ENCODE assay signal across 25 cellular contexts in genomic region chr22:45834241-45834640, GRCh38.
"Had no signal": no experiment of that assay in that cellular context is flagged by ENCODE, and none has a peak within 500 bp of the region (broad histone marks: within the 10 kb centered on the region; RNA-seq: fewer than 3 reads in every experiment).

No MANE protein-coding gene starts in this region.

- H3K9me3 Mint-ChIP-seq: activated CD4-positive, alpha-beta T cell treated with anti-CD3 and anti-CD28 coated beads, Interleukin-2, amount 10 ng/mL, durations not matched to agents 7 days and 5 days; activated CD8-positive, alpha-beta T cell treated with anti-CD3 and anti-CD28 coated beads for 36 hours; activated naive CD8-positive, alpha-beta T cell treated with anti-CD3 and anti-CD28 coated beads, Interleukin-2, amount 50 U/mL, for 24 hours; activated T-helper 1 cell treated with anti-CD3 and anti-CD28 coated beads, Interleukin-12 subunit alpha, Interleukin-12 subunit beta, Interleukin-2, Interleukin-4 antibody, amounts not matched to agents 30 ng/mL and 10 ng/mL and 1 ng/mL, durations not matched to agents 14 hours and 24 hours and 36 hours; endodermal cell; natural killer cell had no signal

- H3K27ac Mint-ChIP-seq: activated CD4-positive, alpha-beta T cell treated with anti-CD3 and anti-CD28 coated beads, Interleukin-2, amount 10 ng/mL, durations not matched to agents 7 days and 5 days; activated CD8-positive, alpha-beta memory T cell treated with anti-CD3 and anti-CD28 coated beads, Interleukin-2, amount 10 ng/mL, durations not matched to agents 7 days and 5 days; activated CD8-positive, alpha-beta T cell treated with anti-CD3 and anti-CD28 coated beads for 36 hours; activated naive CD8-positive, alpha-beta T cell treated with anti-CD3 and anti-CD28 coated beads, Interleukin-2, amount 50 U/mL, for 24 hours; activated T-helper 1 cell treated with anti-CD3 and anti-CD28 coated beads, Interleukin-12 subunit alpha, Interleukin-12 subunit beta, Interleukin-2, Interleukin-4 antibody, amounts not matched to agents 30 ng/mL and 10 ng/mL and 1 ng/mL, durations not matched to agents 14 hours and 24 hours and 36 hours; endodermal cell; natural killer cell; type B pancreatic cell had no signal

- ATAC-seq: activated CD4-positive, CD25-positive, alpha-beta regulatory T cell treated with anti-CD3 and anti-CD28 coated beads, Interleukin-2, amount 50 U/mL, for 24 hours; activated CD8-positive, alpha-beta memory T cell treated with anti-CD3 and anti-CD28 coated beads, Interleukin-2, amount 10 ng/mL, durations not matched to agents 7 days and 5 days; activated CD8-positive, alpha-beta T cell treated with anti-CD3 and anti-CD28 coated beads for 36 hours; activated naive CD8-positive, alpha-beta T cell treated with anti-CD3 and anti-CD28 coated beads, Interleukin-2, amount 50 U/mL, for 24 hours; heart left ventricle; left lobe of liver; natural killer cell; right cardiac atrium had no signal

- H3K9me3 ChIP-seq: neutrophil, ovary, thoracic aorta, vagina had no signal

- H3K4me3 Mint-ChIP-seq: activated CD4-positive, alpha-beta T cell treated with anti-CD3 and anti-CD28 coated beads, Interleukin-2, amount 10 ng/mL, durations not matched to agents 7 days and 5 days; activated CD8-positive, alpha-beta memory T cell treated with anti-CD3 and anti-CD28 coated beads, Interleukin-2, amount 10 ng/mL, durations not matched to agents 7 days and 5 days; activated CD8-positive, alpha-beta T cell treated with anti-CD3 and anti-CD28 coated beads for 36 hours; activated naive CD8-positive, alpha-beta T cell treated with anti-CD3 and anti-CD28 coated beads, Interleukin-2, amount 50 U/mL, for 24 hours; activated T-helper 1 cell treated with anti-CD3 and anti-CD28 coated beads, Interleukin-12 subunit alpha, Interleukin-12 subunit beta, Interleukin-2, Interleukin-4 antibody, amounts not matched to agents 30 ng/mL and 10 ng/mL and 1 ng/mL, durations not matched to agents 14 hours and 24 hours and 36 hours; endodermal cell; natural killer cell; type B pancreatic cell had no signal

- H3K4me1 Mint-ChIP-seq: activated CD8-positive, alpha-beta memory T cell treated with anti-CD3 and anti-CD28 coated beads, Interleukin-2, amount 10 ng/mL, durations not matched to agents 7 days and 5 days had no signal

- H3K27me3 ChIP-seq: heart left ventricle, neutrophil, ovary, vagina had no signal

- H3K4me3 ChIP-seq: coronary artery, heart left ventricle, lung, ovary, thoracic aorta, vagina had no signal

- H3K27me3 Mint-ChIP-seq: activated CD4-positive, alpha-beta T cell treated with anti-CD3 and anti-CD28 coated beads, Interleukin-2, amount 10 ng/mL, durations not matched to agents 7 days and 5 days; activated CD8-positive, alpha-beta memory T cell treated with anti-CD3 and anti-CD28 coated beads, Interleukin-2, amount 10 ng/mL, durations not matched to agents 7 days and 5 days; activated CD8-positive, alpha-beta T cell treated with anti-CD3 and anti-CD28 coated beads for 36 hours; activated naive CD8-positive, alpha-beta T cell treated with anti-CD3 and anti-CD28 coated beads, Interleukin-2, amount 50 U/mL, for 24 hours; type B pancreatic cell had no signal

- H3K27ac ChIP-seq: coronary artery, heart left ventricle, neutrophil, ovary, thoracic aorta, vagina, VCaP had no signal

- DNase-seq: activated CD4-positive, alpha-beta T cell treated with anti-CD3 and anti-CD28 coated beads, Interleukin-2, amount 10 ng/mL, durations not matched to agents 7 days and 5 days; activated CD8-positive, alpha-beta memory T cell treated with anti-CD3 and anti-CD28 coated beads, Interleukin-2, amount 10 ng/mL, durations not matched to agents 7 days and 5 days; activated gamma-delta T cell; activated naive CD4-positive, alpha-beta T cell treated with anti-CD3 and anti-CD28 coated beads, Interleukin-2, amount 50 U/mL, for 16 hours; activated naive CD8-positive, alpha-beta T cell treated with anti-CD3 and anti-CD28 coated beads, Interleukin-2, amount 50 U/mL, for 24 hours; activated T-cell treated with anti-CD3 and anti-CD28 coated beads for 4 hours; cerebellar nuclear complex; endodermal cell; heart left ventricle; natural killer cell; ovary; right cardiac atrium; stimulated activated CD4-positive, alpha-beta T cell treated with anti-CD3 and anti-CD28 coated beads, Interleukin-4, amount 100 ng/mL, for 24 hours; stimulated activated naive CD4-positive, alpha-beta T cell treated with Interleukin-2 at 50 U/mL for 16 hours had no signal

- H3K36me3 Mint-ChIP-seq: activated CD8-positive, alpha-beta memory T cell treated with anti-CD3 and anti-CD28 coated beads, Interleukin-2, amount 10 ng/mL, durations not matched to agents 7 days and 5 days; natural killer cell had no signal

- H3K36me3 ChIP-seq: ovary, thoracic aorta, vagina had no signal
